10 cellular contexts compared by ENCODE assay signal in the genomic region with DNA sequence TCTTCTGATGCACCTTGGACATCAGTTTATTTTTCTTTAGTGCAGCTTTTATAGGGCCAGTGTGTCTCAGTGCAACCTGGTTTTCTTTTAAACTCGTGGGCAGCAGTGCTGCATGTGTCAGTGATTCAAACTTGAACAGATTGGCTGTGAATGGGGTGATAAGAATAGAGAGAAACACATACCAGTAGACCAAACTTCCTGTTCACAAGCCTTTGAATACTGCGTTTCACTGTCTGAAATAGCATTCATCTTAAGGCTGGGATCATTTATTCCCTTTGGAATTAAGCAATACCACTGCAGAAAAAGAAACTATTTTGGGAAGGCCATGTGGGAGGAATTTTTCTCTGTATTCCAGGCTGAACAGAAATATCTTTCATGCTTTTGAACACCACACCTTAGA. TPM values are rescaled to one million over a fixed set of nuclear protein-coding genes. Genes with fewer than 3 reads are reported as not detected.
DNase-seq lines count a peak whose midpoint lies in the region; ATAC-seq lines count a peak whose summit lies in the region.
"Had no signal": no experiment of that assay in that cellular context is flagged by ENCODE, and none has a peak within 500 bp of the region (broad histone marks: within the 10 kb centered on the region; RNA-seq: fewer than 3 reads in every experiment).

No MANE protein-coding gene starts in this region.

- intact Hi-C loops in aorta (cut with DNase I) = loop anchor here (5.0 kb wide), 2 partner anchors 39 to 49 kb away; no protein-coding TSS in a partner anchor

- no peak overlapping the region for H3K4me3 ChIP-seq in muscle layer of colon (ENCODE audit: low read depth in 1 of 2, low read length in 2 of 2)
- peak overlapping the region in 1 of 2 donors; percentile 10 for H3K4me3 ChIP-seq in aorta (ENCODE audit: low read length in 2 of 2)

- peak overlapping the region; percentile 35 for H3K27ac ChIP-seq in muscle layer of colon (ENCODE audit: low read depth, low read length)
- H3K27ac ChIP-seq in aorta (ENCODE audit: low read depth in 1 of 2, low read length in 2 of 2) = no peak overlapping the region
- H3K27ac ChIP-seq: 22Rv1 had no signal

- H3K9me3 ChIP-seq in muscle layer of colon (ENCODE audit: low read length) = no peaks in the 10 kb centered on the region
- H3K9me3 ChIP-seq in aorta (ENCODE audit: control insufficient read depth, low read length) = no peaks in the 10 kb centered on the region

- no peaks in the 10 kb centered on the region for H3K27me3 ChIP-seq in muscle layer of colon (ENCODE audit: control insufficient read depth in 1 of 2, insufficient read depth in 2 of 2, low read length in 2 of 2)
- no peaks in the 10 kb centered on the region for H3K27me3 ChIP-seq in aorta (ENCODE audit: control insufficient read depth in 1 of 2, insufficient read depth in 2 of 2, low read length in 1 of 2)

- peak; percentile 36 for ATAC-seq in aorta (ENCODE audit: low FRiP score)

- WGBS in aorta, 2 donors = 0 to 1% methylated on average over 2 of the region's 2 CpGs

- peak; percentile 26 for DNase-seq in DMS 273 (lab: John Stamatoyannopoulos, UW; ENCODE audit: unreplicated experiment)
- no peak for DNase-seq in DMS 273 treated with DMSO at 0.1 percent for 48 hours (lab: John Stamatoyannopoulos, UW)
- peak; percentile 56 for DNase-seq in fibroblast of gingiva (ENCODE audit: low read depth)
- no peak for DNase-seq in aorta
- DNase-seq in NCI-H1436 treated with DMSO at 0.1 percent for 48 hours (lab: John Stamatoyannopoulos, UW) = no peak
- DNase-seq in effector CD8-positive, alpha-beta T cell (lab: John Stamatoyannopoulos, UW) = no peak
- no peak for DNase-seq in iPS-NIHi11 (ENCODE audit: low spot score)
- DNase-seq: hypothalamus had no signal

- H3K4me1 ChIP-seq in muscle layer of colon (ENCODE audit: insufficient read depth, low read length) = peaks cover 26% of the 10 kb centered on the region
- H3K4me1 ChIP-seq in aorta (ENCODE audit: control insufficient read depth in 1 of 2, insufficient read depth in 2 of 2, low read length in 2 of 2) = peaks cover 7 to 9% of the 10 kb centered on the region in 2 donors

- H3K9ac ChIP-seq in muscle layer of colon (ENCODE audit: low read length) = no peak overlapping the region

- H3K36me3 ChIP-seq in muscle layer of colon (ENCODE audit: insufficient read depth, low read length) (peaks cover 19% of the 10 kb centered on the region), aorta (ENCODE audit: control insufficient read depth in 1 of 2, insufficient read depth in 2 of 2, low read length in 1 of 2) (peaks cover 2 to 3% of the 10 kb centered on the region in 2 donors)

RNA-seq across cellular contexts. Expression of a gene that starts 51.7 kb away (rescaled TPM):
- total RNA-seq in aorta = 100 to 1,000 TPM; 166 to 175 TPM
- 10 to 100 TPM; 25.9 to 58.4 TPM for polyA plus RNA-seq in aorta

Comparison
In these comparisons a context has a peak if more than half of its experiments do, and no peak if none do; other contexts are left out.
1. DNase-seq: peak in DMS 273 (single experiment) and fibroblast of gingiva (single experiment); none in DMS 273 treated with DMSO at 0.1 percent for 48 hours (single experiment), aorta (0 of 2), NCI-H1436 treated with DMSO at 0.1 percent for 48 hours (single experiment), effector CD8-positive, alpha-beta T cell (single experiment) and iPS-NIHi11 (single experiment).